10 cellular contexts compared by ENCODE assay signal in the genomic region with DNA sequence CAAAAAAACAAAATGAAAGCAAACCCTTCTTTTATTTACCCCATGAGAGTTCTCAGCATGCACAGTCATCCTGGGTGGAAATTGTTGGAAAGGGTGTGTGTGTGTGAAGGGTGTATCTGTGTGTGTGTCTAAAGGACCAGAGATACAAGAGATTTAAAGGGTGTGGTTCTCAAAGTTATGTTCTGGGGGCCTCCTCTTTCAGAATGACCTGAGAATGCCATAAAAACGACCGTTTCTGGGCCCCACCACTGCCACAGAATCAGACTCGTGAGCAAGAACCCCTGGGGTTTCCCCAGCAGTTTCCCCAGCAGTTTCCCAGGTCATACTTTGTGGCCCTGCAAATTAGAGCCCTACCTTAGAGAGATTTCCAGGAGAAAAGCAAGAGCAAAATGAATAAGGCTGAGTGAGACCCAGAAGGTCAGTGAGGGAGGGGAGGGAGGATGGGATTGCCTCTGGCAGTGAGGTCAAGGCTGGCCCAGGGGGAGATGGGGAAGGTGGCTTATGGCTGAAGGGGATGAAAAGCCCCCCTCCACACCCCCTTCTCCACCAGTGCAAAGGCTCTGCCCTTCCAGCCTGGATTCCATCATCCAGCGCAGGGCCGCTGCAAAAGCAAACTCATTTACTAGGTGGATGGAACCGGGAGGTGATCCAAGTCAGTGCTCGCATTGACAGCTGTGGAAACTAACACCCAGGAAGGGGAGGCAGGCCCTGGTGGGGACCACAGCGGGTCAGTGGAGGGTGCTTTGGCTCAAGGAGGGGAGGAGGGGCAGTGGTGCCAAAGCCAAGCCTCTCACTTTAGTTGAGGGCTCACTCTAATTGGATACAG. TPM values are rescaled to one million over a fixed set of nuclear protein-coding genes. Genes with fewer than 3 reads are reported as not detected.
DNase-seq lines count a peak whose midpoint lies in the region; ATAC-seq and TF ChIP-seq lines count a peak whose summit lies in the region.
"Had no signal": no experiment of that assay in that cellular context is flagged by ENCODE, and none has a peak within 500 bp of the region (broad histone marks: within the 10 kb centered on the region; RNA-seq: fewer than 3 reads in every experiment).

No MANE protein-coding gene starts in this region.

- intact Hi-C loops in sciatic nerve (cut with DNase I), result no loop called here
- intact Hi-C loops in body of pancreas (cut with DNase I), result no loop called here

- peaks cover 12% of the 10 kb centered on the region for H3K36me3 Mint-ChIP-seq in activated T-helper 17 cell treated with anti-CD3 and anti-CD28 coated beads, Interleukin-2, amount 50 U/mL, for 72 hours (ENCODE audit: low read depth)
- no peaks in the 10 kb centered on the region for H3K36me3 Mint-ChIP-seq in activated naive CD4-positive, alpha-beta T cell treated with anti-CD3 and anti-CD28 coated beads, Interleukin-2, amount 10 ng/mL, durations not matched to agents 7 days and 5 days

- H3K9me3 Mint-ChIP-seq in activated T-helper 17 cell treated with anti-CD3 and anti-CD28 coated beads, Interleukin-2, amount 50 U/mL, for 72 hours, result no peaks in the 10 kb centered on the region
- H3K9me3 Mint-ChIP-seq in activated naive CD4-positive, alpha-beta T cell treated with anti-CD3 and anti-CD28 coated beads, Interleukin-2, amount 10 ng/mL, durations not matched to agents 7 days and 5 days, result no peaks in the 10 kb centered on the region

- H3K27ac ChIP-seq in body of pancreas, result no peak overlapping the region
- H3K27ac ChIP-seq: neutrophil had no signal

- no peaks in the 10 kb centered on the region for H3K27me3 Mint-ChIP-seq in activated T-helper 17 cell treated with anti-CD3 and anti-CD28 coated beads, Interleukin-2, amount 50 U/mL, for 72 hours
- no peaks in the 10 kb centered on the region for H3K27me3 Mint-ChIP-seq in activated naive CD4-positive, alpha-beta T cell treated with anti-CD3 and anti-CD28 coated beads, Interleukin-2, amount 10 ng/mL, durations not matched to agents 7 days and 5 days

- H3K9me3 ChIP-seq in body of pancreas, result no peaks in the 10 kb centered on the region
- H3K9me3 ChIP-seq: neutrophil had no signal

- TF ChIP-seq CTCF in body of pancreas (IDR thresholded peaks at IDR 0.05), result no peak

- peak overlapping the region; percentile 84 for H3K27ac Mint-ChIP-seq in activated T-helper 17 cell treated with anti-CD3 and anti-CD28 coated beads, Interleukin-2, amount 50 U/mL, for 72 hours
- no peak overlapping the region for H3K27ac Mint-ChIP-seq in activated naive CD4-positive, alpha-beta T cell treated with anti-CD3 and anti-CD28 coated beads, Interleukin-2, amount 10 ng/mL, durations not matched to agents 7 days and 5 days

- 74 to 78% methylated on average over 8 of the region's 8 CpGs for WGBS in body of pancreas, 2 donors

- H3K4me3 ChIP-seq in body of pancreas, result no peak overlapping the region

- DNase-seq in sciatic nerve (ENCODE audit: low spot score), result no peak
- DNase-seq in NCI-H2081 (lab: John Stamatoyannopoulos, UW), result no peak
- DNase-seq in body of pancreas, result no peak
- no peak for DNase-seq in NCI-H1105 (lab: John Stamatoyannopoulos, UW)
- DNase-seq in activated naive CD4-positive, alpha-beta T cell treated with anti-CD3 and anti-CD28 coated beads, Interleukin-2, amount 10 ng/mL, durations not matched to agents 7 days and 5 days, result no peak
- DNase-seq: activated gamma-delta T cell treated with Interleukin-2 at 50 U/mL for 16 hours had no signal

- CTCF ChIA-PET in activated naive CD4-positive, alpha-beta T cell treated with anti-CD3 and anti-CD28 coated beads, Interleukin-2, amount 10 ng/mL, durations not matched to agents 7 days and 5 days (lab: Charles Lee), result interaction anchor here (1.1 to 1.6 kb wide), 2 partner anchors 21 to 915 kb away, joined by 3 to 4 read pairs; no protein-coding TSS in a partner anchor

- peak overlapping the region; percentile 33 for H3K4me3 Mint-ChIP-seq in activated T-helper 17 cell treated with anti-CD3 and anti-CD28 coated beads, Interleukin-2, amount 50 U/mL, for 72 hours
- H3K4me3 Mint-ChIP-seq in activated naive CD4-positive, alpha-beta T cell treated with anti-CD3 and anti-CD28 coated beads, Interleukin-2, amount 10 ng/mL, durations not matched to agents 7 days and 5 days, result no peak overlapping the region

- peaks cover 17% of the 10 kb centered on the region for H3K4me1 ChIP-seq in body of pancreas

- H3K27me3 ChIP-seq in body of pancreas, result no peaks in the 10 kb centered on the region
- H3K27me3 ChIP-seq: neutrophil had no signal

- ATAC-seq in GM18909 (IDR thresholded peaks at IDR 0.05; ENCODE audit: poor library complexity, unreplicated experiment), result peak; percentile 46
- ATAC-seq in HG02759 (IDR thresholded peaks at IDR 0.05; ENCODE audit: unreplicated experiment), result peak; percentile 68
- peak; percentile 70 for ATAC-seq in activated T-helper 17 cell treated with anti-CD3 and anti-CD28 coated beads, Interleukin-2, amount 50 U/mL, for 72 hours (replicated peaks)
- peak; percentile 87 for ATAC-seq in sciatic nerve
- ATAC-seq in body of pancreas, result no peak

- peaks cover 12% of the 10 kb centered on the region for H3K4me1 Mint-ChIP-seq in activated T-helper 17 cell treated with anti-CD3 and anti-CD28 coated beads, Interleukin-2, amount 50 U/mL, for 72 hours
- H3K4me1 Mint-ChIP-seq in activated naive CD4-positive, alpha-beta T cell treated with anti-CD3 and anti-CD28 coated beads, Interleukin-2, amount 10 ng/mL, durations not matched to agents 7 days and 5 days, result no peaks in the 10 kb centered on the region

- no peaks in the 10 kb centered on the region for H3K36me3 ChIP-seq in body of pancreas (replicated peaks in 1 of 2; ENCODE audit: insufficient read depth in 1 of 2, low read depth in 2 of 2)
- H3K36me3 ChIP-seq: neutrophil had no signal

- no peak for TF ChIP-seq POLR2A in body of pancreas (IDR thresholded peaks at IDR 0.05)

RNA-seq across cellular contexts. Expression of a gene that starts 10.2 kb away (rescaled TPM):
- 1 to 10 TPM; 5.1 to 7.0 TPM for total RNA-seq in activated T-helper 17 cell treated with anti-CD3 and anti-CD28 coated beads, Interleukin-2, amount 50 U/mL, for 72 hours
- total RNA-seq in sciatic nerve, result 29.5 TPM
- total RNA-seq in body of pancreas, result 1 to 10 TPM; 4.9 to 8.6 TPM

RNA-seq across cellular contexts. Expression of a gene that starts 42.0 kb away (rescaled TPM):
- total RNA-seq in activated T-helper 17 cell treated with anti-CD3 and anti-CD28 coated beads, Interleukin-2, amount 50 U/mL, for 72 hours, result 10 to 100 TPM; 49.1 to 56.9 TPM
- total RNA-seq in sciatic nerve, result 52.4 TPM
- 10 to 100 TPM; 40.0 to 53.7 TPM for total RNA-seq in body of pancreas
